In the genomic region with DNA sequence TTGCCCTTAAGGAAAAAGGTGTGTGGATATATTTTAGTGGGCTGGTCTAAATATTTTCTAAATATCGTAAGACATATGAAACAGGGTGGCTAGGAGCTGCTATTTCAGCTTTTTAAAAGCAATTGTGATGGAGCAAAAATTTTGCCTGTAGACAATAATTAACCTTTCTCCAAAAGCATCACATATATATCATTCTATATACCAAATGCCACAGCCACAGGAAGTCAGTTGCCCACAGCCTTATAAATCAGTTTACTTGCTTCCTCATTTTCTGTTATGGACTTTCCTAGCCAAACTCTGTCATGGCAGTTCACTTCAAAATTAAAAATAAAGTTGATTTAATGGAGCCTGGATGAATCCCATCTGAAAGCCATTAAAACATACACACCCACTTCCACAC, we compare ENCODE assay signal across 8 cellular contexts.
A peak's percentile ranks its signal among the peaks of the same experiment; 100 is the strongest.
DNase-seq lines count a peak whose midpoint lies in the region; ATAC-seq and TF ChIP-seq lines count a peak whose summit lies in the region.

No MANE protein-coding gene starts in this region.

- DNase-seq in MV-4-11 (lab: John Stamatoyannopoulos, UW), result peak; percentile 92
- no peak for DNase-seq in coronary artery (ENCODE audit: low spot score)
- DNase-seq in NCI-H2196 (lab: John Stamatoyannopoulos, UW; ENCODE audit: unreplicated experiment), result no peak
- no peak for DNase-seq in pons (ENCODE audit: low spot score)
- DNase-seq in dermis blood vessel endothelial cell, result no peak

- TF ChIP-seq CTCF in coronary artery (IDR thresholded peaks at IDR 0.05), result no peak

- H3K27ac ChIP-seq in coronary artery, result peak overlapping the region; percentile 38 to 82
- peak overlapping the region in 14 of 21 experiments; percentile 19 to 82 (median 62) for H3K27ac ChIP-seq in skin epidermis

- ATAC-seq in GM21786 (IDR thresholded peaks at IDR 0.05; ENCODE audit: unreplicated experiment), result peak; percentile 61

- H3K4me3 ChIP-seq in GM08714 (ENCODE audit: low read length), result peak overlapping the region; percentile 61; the same call in 1 of the 2 replicates
- H3K4me3 ChIP-seq in coronary artery, result peak overlapping the region; percentile 55
- peak overlapping the region in 3 of 7 experiments; percentile 0 to 7 (median 5) for H3K4me3 ChIP-seq in skin epidermis
